ENCODE assay signal across 11 cellular contexts in the genomic region with DNA sequence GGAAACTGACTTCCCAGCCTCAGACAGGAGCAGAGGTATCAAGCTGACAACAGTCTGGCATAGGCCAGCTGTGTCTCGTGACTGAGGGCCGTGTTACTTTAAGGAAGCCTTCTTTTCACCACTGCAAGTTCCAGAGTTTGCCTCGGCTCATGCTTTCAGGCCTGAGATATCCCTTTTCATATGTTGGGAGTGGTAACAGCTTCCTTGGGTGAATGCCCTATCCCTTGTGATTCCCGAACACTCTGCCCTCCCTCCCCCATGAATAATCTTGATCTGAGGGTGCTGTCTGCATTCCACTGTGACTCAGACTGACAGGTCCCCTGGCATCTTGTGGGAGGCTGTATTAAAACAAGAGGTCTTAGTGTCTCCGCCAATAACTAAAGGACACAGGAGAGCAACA. TPM values are rescaled to one million over a fixed set of nuclear protein-coding genes. Genes with fewer than 3 reads are reported as not detected.
DNase-seq lines count a peak whose midpoint lies in the region; ATAC-seq, FAIRE-seq and TF ChIP-seq lines count a peak whose summit lies in the region.
"Had no signal": no experiment of that assay in that cellular context is flagged by ENCODE, and none has a peak within 500 bp of the region (broad histone marks: within the 10 kb centered on the region; RNA-seq: fewer than 3 reads in every experiment).

No MANE protein-coding gene starts in this region.

- ATAC-seq in A549 (peak; percentile 77 to 90), GM18505 (IDR thresholded peaks at IDR 0.05; ENCODE audit: unreplicated experiment) (no peak)

- H3K36me3 ChIP-seq in bronchial epithelial cell (ENCODE audit: control insufficient read depth, insufficient read depth, low read length), result no peaks in the 10 kb centered on the region

- FAIRE-seq in A549 (lab: Jason Lieb, UNC) (no peak), bronchial epithelial cell (lab: Jason Lieb, UNC) (no peak)

- TF ChIP-seq RAD21 in A549 (conservative IDR thresholded peaks at IDR 0.05 in 1 of 2, IDR thresholded peaks at IDR 0.05 in 1 of 2), result no peak

- TF ChIP-seq CTCF in A549 (IDR thresholded peaks at IDR 0.05) (no peak), bronchial epithelial cell (IDR thresholded peaks at IDR 0.05; ENCODE audit: insufficient read depth, low read length, severe bottlenecking) (no peak)

- no peaks in the 10 kb centered on the region for H3K27me3 ChIP-seq in bronchial epithelial cell (ENCODE audit: control insufficient read depth, insufficient read depth, low read length)

- no peak overlapping the region for H3K4me3 ChIP-seq in A549
- H3K4me3 ChIP-seq in bronchial epithelial cell (ENCODE audit: low read depth, low read length), result no peak overlapping the region

- POLR2A ChIA-PET in A549 (lab: Yijun Ruan, JAX), result interaction anchor here (0.6 to 1.7 kb wide), 3 partner anchors 9 to 50 kb away, joined by 3 to 11 read pairs (median 4); a partner anchor contains a TSS

- H3K4me1 ChIP-seq in A549, result peaks cover 28% of the 10 kb centered on the region; the same call in 2 of the 3 replicates

- TF ChIP-seq POLR2A in A549 (IDR thresholded peaks at IDR 0.05; ENCODE audit: low read length), result no peak
- no peak for TF ChIP-seq POLR2A in GM18505 (IDR thresholded peaks at IDR 0.05; ENCODE audit: borderline replicate concordance, extremely low read depth, insufficient read depth, insufficient read length)

- DNase-seq in A549 (ENCODE audit: low read depth in 1 of 2, low spot score in 1 of 2), result peak; percentile 21 to 53
- peak; percentile 68 for DNase-seq in HS-5 (ENCODE audit: low read depth)
- DNase-seq in bronchial epithelial cell (ENCODE audit: low read depth), result peak; percentile 80
- peak; percentile 87 for DNase-seq in islet precursor cell
- DNase-seq in NCI-H1694 (lab: John Stamatoyannopoulos, UW), result no peak
- DNase-seq in SIG-M5 treated with dmso at 0.1 percent for 504 hours (lab: John Stamatoyannopoulos, UW; ENCODE audit: unreplicated experiment), result no peak
- DNase-seq in activated CD4-positive, CD25-positive, alpha-beta regulatory T cell treated with anti-CD3 and anti-CD28 coated beads, Interleukin-2, amount 50 U/mL, for 72 hours, result no peak
- DNase-seq: activated CD4-positive, alpha-beta T cell treated with anti-CD3 and anti-CD28 coated beads for 48 hours; SHP77; stimulated activated CD8-positive, alpha-beta memory T cell treated with anti-CD3 and anti-CD28 coated beads, Interleukin-4, amount 100 ng/mL, for 48 hours had no signal

- CTCF ChIA-PET in A549 (lab: Yijun Ruan, JAX), result interaction anchor here (1.1 kb wide), 1 partner anchor 30 kb away, joined by 3 read pairs; no protein-coding TSS in a partner anchor

- no peak for TF ChIP-seq EP300 in A549 (IDR thresholded peaks at IDR 0.05)

- 18% methylated on average over 5 of the region's 5 CpGs for WGBS in A549 (ENCODE audit: missing lambda C conversion rate)

- no peaks in the 10 kb centered on the region for H3K9me3 ChIP-seq in A549

- H3K27ac ChIP-seq in A549, result peak overlapping the region; percentile 52 to 56; a peak in 4 of 6 replicates

- H3K4me2 ChIP-seq in A549, result peak overlapping the region; percentile 30

TF ChIP-seq in A549, 52 proteins besides CTCF, POLR2A, EP300 and RAD21:
- TF ChIP-seq HOXA7 (CRISPR knock-in tag; IDR thresholded peaks at IDR 0.05), result no peak
- TF ChIP-seq HEYL (CRISPR knock-in tag; IDR thresholded peaks at IDR 0.05), result no peak
- TF ChIP-seq CBX2 (IDR thresholded peaks at IDR 0.05; ENCODE audit: borderline replicate concordance, low read depth), result no peak
- TF ChIP-seq RNF2 (IDR thresholded peaks at IDR 0.05; ENCODE audit: borderline replicate concordance, low read depth), result no peak
- no peak for TF ChIP-seq RFX5 (IDR thresholded peaks at IDR 0.05)
- TF ChIP-seq PHF8 (IDR thresholded peaks at IDR 0.05; ENCODE audit: borderline replicate concordance, low read depth), result no peak
- TF ChIP-seq, protein P1, sequence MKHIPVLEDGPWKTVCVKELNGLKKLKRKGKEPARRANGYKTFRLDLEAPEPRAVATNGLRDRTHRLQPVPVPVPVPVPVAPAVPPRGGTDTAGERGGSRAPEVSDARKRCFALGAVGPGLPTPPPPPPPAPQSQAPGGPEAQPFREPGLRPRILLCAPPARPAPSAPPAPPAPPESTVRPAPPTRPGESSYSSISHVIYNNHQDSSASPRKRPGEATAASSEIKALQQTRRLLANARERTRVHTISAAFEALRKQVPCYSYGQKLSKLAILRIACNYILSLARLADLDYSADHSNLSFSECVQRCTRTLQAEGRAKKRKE (CRISPR knock-in tag; IDR thresholded peaks at IDR 0.05; ENCODE audit: low read depth), result no peak
- TF ChIP-seq, protein P2, sequence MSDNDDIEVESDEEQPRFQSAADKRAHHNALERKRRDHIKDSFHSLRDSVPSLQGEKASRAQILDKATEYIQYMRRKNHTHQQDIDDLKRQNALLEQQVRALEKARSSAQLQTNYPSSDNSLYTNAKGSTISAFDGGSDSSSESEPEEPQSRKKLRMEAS (IDR thresholded peaks at IDR 0.05), result no peak
- TF ChIP-seq ZFP36 (IDR thresholded peaks at IDR 0.05; ENCODE audit: borderline replicate concordance, partially characterized antibody), result no peak
- no peak for TF ChIP-seq TFCP2L1 (CRISPR knock-in tag; IDR thresholded peaks at IDR 0.05)
- TF ChIP-seq EHF (CRISPR knock-in tag; IDR thresholded peaks at IDR 0.05), result no peak
- no peak for TF ChIP-seq SREBF2 (IDR thresholded peaks at IDR 0.05)
- no peak for TF ChIP-seq ESRRA (IDR thresholded peaks at IDR 0.05; ENCODE audit: borderline replicate concordance, low read length)
- no peak for TF ChIP-seq HDAC2 (IDR thresholded peaks at IDR 0.05)
- no peak for TF ChIP-seq POLR2AphosphoS2 (conservative IDR thresholded peaks at IDR 0.05; ENCODE audit: low read length)

RNA-seq across cellular contexts. Expression of a gene that starts 49.7 kb away (rescaled TPM):
- 11.8 and 15.9 TPM in 2 replicates for polyA plus RNA-seq in A549 (2011; rRNA removed)
- polyA plus RNA-seq in A549 (2012; cell fraction: cytosol; rRNA removed), result 2.8 and 4.5 TPM in 2 replicates
- polyA plus RNA-seq in A549 (2012; cell fraction: nucleus; rRNA removed), result 2.6 and 4.6 TPM in 2 replicates
- polyA plus RNA-seq in A549 (2017; fragmentation: RNase III; extraction: RNeasy Plus Mini Kit Qiagen cat#74134 plus additional on column Dnase treatment), result 8.6 to 12.1 TPM (median 10.8 TPM) in 3 replicates
- 31.8 and 34.6 TPM in 2 replicates for polyA minus RNA-seq in A549 (2011; rRNA and poly(A)+ RNA removed)
- 13.7 and 19.1 TPM in 2 replicates for total RNA-seq in bronchial epithelial cell

Comparison
In these comparisons a context has a peak if more than half of its experiments do, and no peak if none do; other contexts are left out.
1. DNase-seq: peak in A549 (2 of 2), HS-5 (single experiment), bronchial epithelial cell (single experiment) and islet precursor cell (single experiment); none in NCI-H1694 (single experiment), SIG-M5 treated with dmso at 0.1 percent for 504 hours (single experiment) and activated CD4-positive, CD25-positive, alpha-beta regulatory T cell treated with anti-CD3 and anti-CD28 coated beads, Interleukin-2, amount 50 U/mL, for 72 hours (single experiment).